In genomic region chr1:42035205-42035829, GRCh38 we compare ENCODE assay signal across 8 cellular contexts.
DNase-seq lines count a peak whose midpoint lies in the region; ATAC-seq, FAIRE-seq and TF ChIP-seq lines count a peak whose summit lies in the region.

No MANE protein-coding gene starts in this region.

- peak overlapping the region; percentile 72 to 86 (median 84) for H3K27ac ChIP-seq in stomach

- peaks cover 3% of the 10 kb centered on the region for H3K36me3 Mint-ChIP-seq in endothelial cell (ENCODE audit: low read depth, unreplicated experiment)

- peaks cover 2% of the 10 kb centered on the region for H3K27me3 Mint-ChIP-seq in endothelial cell (ENCODE audit: unreplicated experiment)

- intact Hi-C loops in stomach (cut with DNase I; ENCODE audit: low total_unique reads) = no loop called here

- H3K9me3 Mint-ChIP-seq in endothelial cell (ENCODE audit: unreplicated experiment) = no peaks in the 10 kb centered on the region

- H3K36me3 ChIP-seq in stomach = no peaks in the 10 kb centered on the region

- peak overlapping the region; percentile 97 for H3K4me3 Mint-ChIP-seq in endothelial cell (ENCODE audit: unreplicated experiment)

- no peak for TF ChIP-seq EP300 in stomach (IDR thresholded peaks at IDR 0.05)

- 0 to 1% (median 0%) methylated on average over 25 to 66 of the region's 66 CpGs for WGBS in stomach, 5 donors

- FAIRE-seq in GM12892 (lab: Jason Lieb, UNC) = peak; percentile 27

- peak; percentile 72 for ATAC-seq in HG02678 (IDR thresholded peaks at IDR 0.05; ENCODE audit: unreplicated experiment)

- H3K4me1 ChIP-seq in stomach = peaks cover 7 to 21% (median 17%) of the 10 kb centered on the region in 4 donors

- no peak overlapping the region for H3K27ac Mint-ChIP-seq in endothelial cell (ENCODE audit: unreplicated experiment)

- no peaks in the 10 kb centered on the region for H3K9me3 ChIP-seq in stomach

- H3K27me3 ChIP-seq in stomach = no peaks in the 10 kb centered on the region

- TF ChIP-seq CTCF in AG09309 (IDR thresholded peaks at IDR 0.05; ENCODE audit: control insufficient read depth, insufficient read depth, low read depth, low read length, missing control alignments) (peak; percentile 29), endothelial cell (IDR thresholded peaks at IDR 0.05; ENCODE audit: unreplicated experiment) (peak; percentile 29), stomach (IDR thresholded peaks at IDR 0.05) (peak in 3 of 7 experiments; percentile 16 to 54 (median 25))

- H3K4me3 ChIP-seq in AG09309 (ENCODE audit: control insufficient read depth, low read depth, low read length) (peak overlapping the region; percentile 71), stomach (peak overlapping the region; percentile 73 to 99 (median 91))

- TF ChIP-seq POLR2A in GM12892 (IDR thresholded peaks at IDR 0.05; ENCODE audit: low read depth, low read length) (no peak; the same call in 1 of the 2 replicates), stomach (IDR thresholded peaks at IDR 0.05) (no peak)

- DNase-seq in AG09309 (ENCODE audit: low read depth) (no peak), GM12892 (ENCODE audit: insufficient read length) (peak; percentile 67), NCI-H1092 (lab: John Stamatoyannopoulos, UW) (peak; percentile 75), UCSD-AML1 (lab: John Stamatoyannopoulos, UW; ENCODE audit: unreplicated experiment) (peak; percentile 81), endothelial cell (ENCODE audit: low spot score) (peak; percentile 51), middle frontal gyrus (ENCODE audit: extremely low spot score, low spot score) (peak; percentile 29), stomach (peak; percentile 61)

- H3K4me1 Mint-ChIP-seq in endothelial cell (ENCODE audit: unreplicated experiment) = peaks cover 26% of the 10 kb centered on the region
